In the genomic region with DNA sequence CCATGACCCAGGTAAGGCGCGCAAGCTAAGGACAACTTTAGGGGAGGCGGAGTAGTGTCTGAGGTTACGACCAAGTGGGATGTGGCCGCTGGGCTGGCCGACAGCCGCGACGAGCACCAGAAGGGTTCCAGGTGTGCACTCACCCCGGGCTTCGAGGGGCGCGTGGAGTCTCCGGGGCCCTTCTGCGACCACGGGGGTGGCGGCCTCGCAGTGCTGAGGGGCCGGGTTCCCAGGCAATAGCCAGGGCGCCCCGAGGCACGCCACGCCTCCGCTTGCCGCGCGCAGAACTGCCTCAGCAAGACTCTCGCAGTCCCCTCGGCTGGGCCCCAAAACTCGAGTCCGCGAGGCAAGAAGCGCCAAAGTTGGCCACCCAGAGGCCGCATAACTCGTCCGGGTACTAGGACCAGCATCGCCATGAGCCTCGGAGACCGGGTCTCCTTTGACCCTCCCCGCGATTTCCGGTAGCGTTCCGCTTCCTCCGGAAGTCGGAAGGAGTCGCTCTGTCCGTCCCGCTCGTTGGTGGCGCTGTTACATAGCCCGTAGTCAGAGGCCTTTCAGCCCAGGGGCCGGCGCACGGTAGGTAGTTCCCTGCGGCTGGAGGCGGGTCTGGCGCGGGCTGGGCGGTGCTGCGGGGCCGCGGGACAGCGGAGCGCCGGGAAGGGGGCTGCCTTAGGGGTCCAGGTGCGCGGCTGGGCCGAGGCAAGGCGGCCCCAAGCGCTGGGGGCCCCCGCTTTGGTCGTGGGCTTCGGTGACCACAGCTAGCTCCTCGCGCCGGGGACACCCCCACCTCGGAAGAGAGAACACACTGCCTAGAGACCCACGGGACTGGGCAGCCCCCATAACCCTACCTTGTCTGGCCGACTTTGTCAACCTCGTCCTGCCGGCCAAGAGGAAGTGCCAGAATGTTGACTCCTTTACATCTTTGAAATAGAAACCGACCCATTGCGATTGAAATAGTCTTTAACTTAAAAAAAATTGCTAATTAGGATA, we compare ENCODE assay signal across 8 cellular contexts. TPM values are rescaled to one million over a fixed set of nuclear protein-coding genes. Genes with fewer than 3 reads are reported as not detected.
DNase-seq lines count a peak whose midpoint lies in the region; ATAC-seq and TF ChIP-seq lines count a peak whose summit lies in the region.

A gene with protein sequence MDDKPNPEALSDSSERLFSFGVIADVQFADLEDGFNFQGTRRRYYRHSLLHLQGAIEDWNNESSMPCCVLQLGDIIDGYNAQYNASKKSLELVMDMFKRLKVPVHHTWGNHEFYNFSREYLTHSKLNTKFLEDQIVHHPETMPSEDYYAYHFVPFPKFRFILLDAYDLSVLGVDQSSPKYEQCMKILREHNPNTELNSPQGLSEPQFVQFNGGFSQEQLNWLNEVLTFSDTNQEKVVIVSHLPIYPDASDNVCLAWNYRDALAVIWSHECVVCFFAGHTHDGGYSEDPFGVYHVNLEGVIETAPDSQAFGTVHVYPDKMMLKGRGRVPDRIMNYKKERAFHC (plus strand): TSS at position 503 of the 990 bp plus-strand sequence. CDS start 7,333 bp downstream, outside the sequence.
TSS of gene SCO1 (minus strand) at position 442 of the 990 bp plus-strand sequence. CDS start at position 416, 26 bp downstream.

- H3K36me3 Mint-ChIP-seq in type B pancreatic cell, result peaks cover 13% of the 10 kb centered on the region

- intact Hi-C loops in adrenal gland (cut with DNase I), result no loop called here
- intact Hi-C loops in heart left ventricle (cut with DNase I), result no loop called here

- H3K4me3 Mint-ChIP-seq in type B pancreatic cell, result peak within 1 kb of the TSS; percentile 95

- peak within 1 kb of the TSS; percentile 49 to 95 (median 91) for H3K27ac ChIP-seq in adrenal gland
- peak within 1 kb of the TSS; percentile 86 to 99 (median 93) for H3K27ac ChIP-seq in heart left ventricle

- H3K4me3 ChIP-seq in GM12875 (ENCODE audit: low read depth, low read length) (peak within 1 kb of the TSS; percentile 83), adrenal gland (peak within 1 kb of the TSS; percentile 68 to 84 (median 76)), heart left ventricle (peak within 1 kb of the TSS; percentile 68 to 99 (median 90))

- no peaks in the 10 kb centered on the region for H3K9me3 Mint-ChIP-seq in type B pancreatic cell

- 0 to 1% (median 0%) methylated on average over 12 to 84 of the region's 84 CpGs for WGBS in adrenal gland, 4 donors
- WGBS in heart left ventricle, 4 donors, result 0 to 1% (median 0%) methylated on average over 45 to 84 of the region's 84 CpGs

- ATAC-seq in HG02763 (IDR thresholded peaks at IDR 0.05; ENCODE audit: unreplicated experiment) (peak; percentile 98), heart left ventricle (peak; percentile 99 to 100 (median 99))

- TF ChIP-seq POLR2A in adrenal gland (IDR thresholded peaks at IDR 0.05), result peak; percentile 79 to 96
- TF ChIP-seq POLR2A in heart left ventricle (IDR thresholded peaks at IDR 0.05), result peak; percentile 49 to 90

- H3K36me3 ChIP-seq in adrenal gland (replicated peaks in 1 of 2) (peaks cover 0 to 28% of the 10 kb centered on the region in 2 donors), heart left ventricle (peaks cover 0 to 33% (median 31%) of the 10 kb centered on the region in 9 donors)

- H3K27me3 ChIP-seq in adrenal gland (no peaks in the 10 kb centered on the region), heart left ventricle (no peaks in the 10 kb centered on the region)

- H3K4me1 Mint-ChIP-seq in type B pancreatic cell (ENCODE audit: unreplicated experiment), result peaks cover 18% of the 10 kb centered on the region

- H3K27ac Mint-ChIP-seq in type B pancreatic cell, result peak within 1 kb of the TSS; percentile 87

- peak; percentile 83 to 90 (median 85) for DNase-seq in NCI-H1417 (lab: John Stamatoyannopoulos, UW)
- peak; percentile 81 for DNase-seq in T follicular helper cell (ENCODE audit: low read depth)
- DNase-seq in adrenal gland, result peak; percentile 92 to 96 (median 95)
- DNase-seq in heart left ventricle, result peak; percentile 93 to 96 (median 96)
- peak; percentile 95 for DNase-seq in pons (ENCODE audit: low spot score)
- peak; percentile 92 for DNase-seq in type B pancreatic cell (ENCODE audit: extremely low spot score, unreplicated experiment)

- peak; percentile 49; the same call in 1 of the 2 replicates for TF ChIP-seq CTCF in GM12875 (IDR thresholded peaks at IDR 0.05; ENCODE audit: borderline replicate concordance, insufficient read depth, low read depth, low read length)
- peak in 5 of 6 experiments; percentile 14 to 45 (median 29) for TF ChIP-seq CTCF in adrenal gland (IDR thresholded peaks at IDR 0.05)
- peak in 11 of 12 donors; percentile 17 to 67 (median 38) for TF ChIP-seq CTCF in heart left ventricle (IDR thresholded peaks at IDR 0.05)
- peak; percentile 64 for TF ChIP-seq CTCF in type B pancreatic cell (conservative IDR thresholded peaks at IDR 0.05)

- no peaks in the 10 kb centered on the region for H3K9me3 ChIP-seq in adrenal gland (replicated peaks in 1 of 3)
- no peaks in the 10 kb centered on the region for H3K9me3 ChIP-seq in heart left ventricle

- H3K27me3 Mint-ChIP-seq in type B pancreatic cell, result no peaks in the 10 kb centered on the region

- peaks cover 7 to 20% of the 10 kb centered on the region in 2 donors for H3K4me1 ChIP-seq in adrenal gland (replicated peaks in 1 of 2)
- peaks cover 6 to 43% (median 17%) of the 10 kb centered on the region in 12 donors for H3K4me1 ChIP-seq in heart left ventricle

RNA-seq across cellular contexts. Expression of the first gene that starts in this region (rescaled TPM):
- 10 to 100 TPM in 2 of 8 donors, 1 to 10 TPM in 6; 3.8 to 12.1 (median 7.6) TPM for total RNA-seq in adrenal gland
- polyA plus RNA-seq in adrenal gland, result 10 to 100 TPM in 1 of 3 donors, 1 to 10 TPM in 2; 7.5 to 11.1 (median 8.2) TPM
- total RNA-seq in heart left ventricle, result 1 to 10 TPM; 2.1 to 7.2 (median 4.6) TPM
- 1 to 10 TPM; 3.2 to 3.5 TPM for polyA plus RNA-seq in heart left ventricle
- 7.8 and 9.7 TPM in 2 replicates for total RNA-seq in type B pancreatic cell (ENCODE audit: low replicate concordance)

RNA-seq across cellular contexts. Expression of gene SCO1, which starts in this region (rescaled TPM):
- total RNA-seq in adrenal gland (10 to 100 TPM; 19.2 to 43.7 (median 35.1) TPM), heart left ventricle (10 to 100 TPM; 27.7 to 42.9 (median 31.4) TPM), type B pancreatic cell (ENCODE audit: low replicate concordance) (34.4 and 35.1 TPM in 2 replicates)
- polyA plus RNA-seq in adrenal gland (10 to 100 TPM in 1 of 3 donors, 1 to 10 TPM in 2; 6.1 to 36.3 (median 7.9) TPM), heart left ventricle (10 to 100 TPM in 1 of 2 donors, 1 to 10 TPM in 1; 9.2 to 53.4 TPM)

Comparison
In these comparisons a context has a peak if more than half of its experiments do, and no peak if none do; other contexts are left out.
1. Peak in every context shown above with its lines: DNase-seq, ATAC-seq, H3K4me3 ChIP-seq and H3K27ac ChIP-seq.